In the genomic region with DNA sequence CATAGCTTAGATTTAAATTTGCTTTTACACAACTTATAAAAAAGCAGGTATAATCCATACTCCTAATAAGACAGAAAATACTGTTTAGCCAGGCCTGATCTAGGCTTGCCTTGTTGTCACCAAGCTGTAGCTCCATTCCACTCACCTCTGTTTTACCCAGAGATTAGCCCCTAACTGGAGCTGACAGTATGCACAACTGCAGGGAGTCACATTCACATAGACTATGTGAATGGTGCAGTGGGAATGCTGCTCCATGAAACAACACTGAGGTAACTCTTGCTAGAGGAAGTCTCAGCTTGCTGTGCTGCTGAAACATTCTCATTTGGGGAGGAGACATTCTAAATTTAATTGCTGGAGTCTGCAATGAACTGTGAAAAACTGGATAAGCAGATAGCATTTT, we compare ENCODE assay signal across 19 cellular contexts.
"Had no signal": no experiment of that assay in that cellular context is flagged by ENCODE, and none has a peak within 500 bp of the region (broad histone marks: within the 10 kb centered on the region; RNA-seq: fewer than 3 reads in every experiment).

No MANE protein-coding gene starts in this region.

- H3K4me1 ChIP-seq: pancreas, right atrium auricular region, stomach had no signal

- H3K27me3 Mint-ChIP-seq: dendritic cell treated with granulocyte-macrophage colony-stimulating factor and Interleukin-4, amounts not matched to agents 40 ng/mL and 50 ng/mL, for 4 days had no signal

- H3K36me3 Mint-ChIP-seq: activated naive CD4-positive, alpha-beta T cell treated with anti-CD3 and anti-CD28 coated beads, Interleukin-2, amount 50 U/mL, for 72 hours; mesothelial cell of epicardium had no signal

- H3K4me3 ChIP-seq: pancreas, right atrium auricular region, skin epidermis, stomach, thoracic aorta had no signal

- H3K4me3 Mint-ChIP-seq: dendritic cell treated with granulocyte-macrophage colony-stimulating factor and Interleukin-4, amounts not matched to agents 40 ng/mL and 50 ng/mL, for 4 days; mesothelial cell of epicardium; neural crest cell had no signal

- H3K27ac Mint-ChIP-seq: activated naive CD4-positive, alpha-beta T cell treated with anti-CD3 and anti-CD28 coated beads, Interleukin-2, amount 50 U/mL, for 72 hours; dendritic cell treated with granulocyte-macrophage colony-stimulating factor and Interleukin-4, amounts not matched to agents 40 ng/mL and 50 ng/mL, for 4 days; mesothelial cell of epicardium had no signal

- H3K9me3 ChIP-seq: thoracic aorta had no signal

- H3K36me3 ChIP-seq: brain microvascular endothelial cell, pancreas, right atrium auricular region, stomach, thoracic aorta had no signal

- H3K4me1 Mint-ChIP-seq: neural crest cell had no signal

- H3K27ac ChIP-seq: brain microvascular endothelial cell, pancreas, right atrium auricular region, skin epidermis, stomach, thoracic aorta had no signal

- DNase-seq: activated CD4-positive, alpha-beta T cell treated with anti-CD3 and anti-CD28 coated beads, Interleukin-2, amount 50 U/mL, for 1 hour; activated CD4-positive, CD25-positive, alpha-beta regulatory T cell; activated effector memory CD4-positive, alpha-beta T cell treated with Interleukin-2 at 50 U/mL for 16 hours; activated T-cell treated with anti-CD3 and anti-CD28 coated beads for 4 hours; amygdala; brain microvascular endothelial cell; cerebellar nuclear complex; kidney; pancreas; stimulated activated CD4-positive, alpha-beta T cell treated with anti-CD3 and anti-CD28 coated beads, Interleukin-4, amount 100 ng/mL, for 4 hours; stomach; T-helper 2 cell had no signal

- H3K27me3 ChIP-seq: brain microvascular endothelial cell, pancreas, right atrium auricular region, stomach had no signal

- ATAC-seq: activated naive CD4-positive, alpha-beta T cell treated with anti-CD3 and anti-CD28 coated beads, Interleukin-2, amount 50 U/mL, for 72 hours; pancreas had no signal
